In the genomic region with DNA sequence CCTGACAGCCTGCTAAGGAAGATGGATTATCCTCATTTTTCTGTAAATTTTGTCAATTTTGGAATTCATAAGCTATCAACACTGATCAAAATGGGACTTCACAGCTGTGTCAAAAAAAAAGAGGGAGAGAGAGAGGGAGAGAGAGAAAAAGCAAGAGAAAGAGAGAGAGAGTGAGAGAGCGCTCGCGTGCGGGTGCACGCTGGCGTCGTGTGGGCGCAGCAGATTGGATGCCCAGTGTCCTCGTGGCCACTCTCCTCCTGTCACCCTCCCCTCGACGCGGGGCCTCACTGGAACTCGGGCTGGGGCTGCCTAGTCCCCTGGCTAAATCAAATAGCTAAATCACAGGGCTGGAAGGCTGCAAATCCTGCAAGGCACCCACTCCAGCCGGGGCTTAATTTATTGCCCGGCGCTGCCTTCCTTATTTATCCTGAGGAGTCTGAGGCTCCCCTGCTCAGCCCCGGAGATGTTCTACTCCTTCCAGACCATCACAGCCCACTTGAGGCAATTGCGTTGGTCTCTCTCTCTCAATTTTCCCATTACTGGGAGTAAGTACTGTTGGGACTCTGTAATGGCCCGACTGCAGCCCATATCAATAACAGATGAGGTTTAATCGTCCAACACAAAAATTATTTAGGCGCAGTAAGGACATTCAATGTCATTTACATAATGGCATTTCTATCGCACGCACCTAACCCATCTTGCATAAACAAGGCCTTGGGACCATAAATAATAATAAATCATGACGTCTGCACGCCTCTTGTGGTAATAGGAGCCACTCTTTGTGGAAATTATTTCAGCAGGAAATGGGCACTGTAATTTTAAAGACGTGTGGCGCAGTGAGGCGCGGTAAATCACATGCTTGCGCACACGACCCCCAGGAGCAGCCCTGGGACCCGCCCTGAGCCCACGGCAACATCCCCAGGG, we compare ENCODE assay signal across 18 cellular contexts.
A peak's percentile ranks its signal among the peaks of the same experiment; 100 is the strongest.
DNase-seq lines count a peak whose midpoint lies in the region; ATAC-seq and TF ChIP-seq lines count a peak whose summit lies in the region.
"Had no signal": no experiment of that assay in that cellular context is flagged by ENCODE, and none has a peak within 500 bp of the region (broad histone marks: within the 10 kb centered on the region; RNA-seq: fewer than 3 reads in every experiment).

No MANE protein-coding gene starts in this region.

- H3K27ac ChIP-seq in BLaER1 (no peak overlapping the region), HEK293 (ENCODE audit: extremely low read depth, low read depth, low read length) (no peak overlapping the region)
- H3K27ac ChIP-seq: KMS-11, SK-N-MC had no signal

- peaks cover 2% of the 10 kb centered on the region for H3K36me3 Mint-ChIP-seq in T-helper 17 cell (ENCODE audit: low read depth)
- peaks cover 40% of the 10 kb centered on the region for H3K36me3 Mint-ChIP-seq in memory B cell
- no peaks in the 10 kb centered on the region for H3K36me3 Mint-ChIP-seq in MCF 10A (ENCODE audit: insufficient read depth, unreplicated experiment)
- H3K36me3 Mint-ChIP-seq: T-cell had no signal

- no peaks in the 10 kb centered on the region for H3K9me3 ChIP-seq in BLaER1
- no peaks in the 10 kb centered on the region for H3K9me3 ChIP-seq in HEK293 (ENCODE audit: control insufficient read depth, insufficient read depth, low read depth, low read length)
- no peaks in the 10 kb centered on the region for H3K9me3 ChIP-seq in T-helper 17 cell (ENCODE audit: control insufficient read depth, low read length, poor library complexity, severe bottlenecking)
- H3K9me3 ChIP-seq: MG63 had no signal

- POLR2A ChIA-PET in HEK293 (lab: Yijun Ruan, JAX) = interaction anchor here (0.7 to 1.3 kb wide), 2 partner anchors 15 to 27 kb away, joined by 3 to 4 read pairs; no protein-coding TSS in a partner anchor
- POLR2A ChIA-PET in MCF 10A (lab: Yijun Ruan, JAX) = no interaction called here

- H3K36me3 ChIP-seq in BLaER1 = peaks cover 98% of the 10 kb centered on the region
- H3K36me3 ChIP-seq in HEK293 (ENCODE audit: control insufficient read depth in 2 of 2, insufficient read depth in 1 of 2, low read length in 2 of 2) = no peaks in the 10 kb centered on the region
- H3K36me3 ChIP-seq: MG63 had no signal

- CTCF ChIA-PET in HEK293 (lab: Yijun Ruan, JAX) (no interaction called here), MCF 10A (lab: Yijun Ruan, JAX) (no interaction called here)

- no peaks in the 10 kb centered on the region for H3K27me3 ChIP-seq in BLaER1
- H3K27me3 ChIP-seq: MG63 had no signal

- TF ChIP-seq CTCF in HEK293 (tag by site-specific recombination; IDR thresholded peaks at IDR 0.05) (no peak), MCF 10A (IDR thresholded peaks at IDR 0.05; ENCODE audit: unreplicated experiment) (no peak)

- peak overlapping the region; percentile 44; the same call in 1 of the 2 replicates for H3K4me2 ChIP-seq in BLaER1
- H3K4me2 ChIP-seq: KMS-11 had no signal

- no peak overlapping the region for H3K4me3 ChIP-seq in BLaER1
- no peak overlapping the region for H3K4me3 ChIP-seq in HEK293 (ENCODE audit: low read depth, low read length)
- H3K4me3 ChIP-seq: MG63, SK-N-MC had no signal

- no peaks in the 10 kb centered on the region for H3K9me3 Mint-ChIP-seq in memory B cell
- no peaks in the 10 kb centered on the region for H3K9me3 Mint-ChIP-seq in MCF 10A (ENCODE audit: unreplicated experiment)
- H3K9me3 Mint-ChIP-seq: CD4-positive, alpha-beta T cell; HFFc6; T-cell had no signal

- H4K20me1 ChIP-seq in BLaER1 = peaks cover 100% of the 10 kb centered on the region

- H3K27me3 Mint-ChIP-seq in T-helper 17 cell (peaks cover 54% of the 10 kb centered on the region), memory B cell (no peaks in the 10 kb centered on the region), MCF 10A (ENCODE audit: insufficient read depth, unreplicated experiment) (no peaks in the 10 kb centered on the region)

- BruUV-seq in MCF 10A (replicated peaks; lab: Mats Ljungman, UMichigan) = no TSS peak

- DNase-seq in T-helper 17 cell (no peak), memory B cell (ENCODE audit: low spot score in 2 of 2) (no peak), germinal center (ENCODE audit: low spot score) (no peak), GM03348 (ENCODE audit: low spot score) (no peak), MCF 10A (ENCODE audit: unreplicated experiment) (no peak)
- DNase-seq: CD4-positive, alpha-beta T cell; DND-41; GDM1; HFFc6; MG63; NCI-H1092 treated with DMSO at 0.1 percent for 48 hours; NCI-H2029 treated with DMSO at 0.1 percent for 48 hours; T-cell had no signal

- no peak overlapping the region for H3K4me3 Mint-ChIP-seq in T-helper 17 cell
- peak overlapping the region; percentile 8 for H3K4me3 Mint-ChIP-seq in memory B cell
- no peak overlapping the region for H3K4me3 Mint-ChIP-seq in MCF 10A (ENCODE audit: unreplicated experiment)
- H3K4me3 Mint-ChIP-seq: CD4-positive, alpha-beta T cell; HFFc6; T-cell had no signal

- peaks cover 15% of the 10 kb centered on the region for H3K4me1 Mint-ChIP-seq in T-helper 17 cell
- peaks cover 71% of the 10 kb centered on the region for H3K4me1 Mint-ChIP-seq in memory B cell
- peaks cover 10% of the 10 kb centered on the region for H3K4me1 Mint-ChIP-seq in MCF 10A (ENCODE audit: insufficient read depth, unreplicated experiment)
- H3K4me1 Mint-ChIP-seq: T-cell had no signal

- H3K4me1 ChIP-seq in BLaER1 (peaks cover 12% of the 10 kb centered on the region), HEK293 (ENCODE audit: control insufficient read depth, insufficient read depth, low read length) (peaks cover 4% of the 10 kb centered on the region)

- no peak overlapping the region for H3K9ac ChIP-seq in BLaER1
- H3K9ac ChIP-seq: KMS-11 had no signal

- ATAC-seq in T-helper 17 cell (no peak), memory B cell (ENCODE audit: low read depth) (no peak), HG03469 (IDR thresholded peaks at IDR 0.05; ENCODE audit: unreplicated experiment) (no peak)
- ATAC-seq: T-cell had no signal

- peak overlapping the region; percentile 37 for H3K27ac Mint-ChIP-seq in T-helper 17 cell
- H3K27ac Mint-ChIP-seq in memory B cell = peak overlapping the region; percentile 84
- H3K27ac Mint-ChIP-seq in MCF 10A (ENCODE audit: low read depth, unreplicated experiment) = no peak overlapping the region
- H3K27ac Mint-ChIP-seq: CD4-positive, alpha-beta T cell; HFFc6; T-cell had no signal

- intact Hi-C loops in MCF 10A (cut with micrococcal nuclease) = no loop called here

TF ChIP-seq in HEK293, 187 proteins besides CTCF, POLR2A, EP300 and RAD21 (continues in another document):
- TF ChIP-seq ZNF596 (tag by site-specific recombination; IDR thresholded peaks at IDR 0.05) (peak; percentile 81), ZIC2 (tag by site-specific recombination; IDR thresholded peaks at IDR 0.05) (peak; percentile 54), RBAK (tag by site-specific recombination; IDR thresholded peaks at IDR 0.05) (no peak), TRIM28 (IDR thresholded peaks at IDR 0.05; ENCODE audit: borderline replicate concordance, low read length) (no peak), ZNF2 (tag by site-specific recombination; IDR thresholded peaks at IDR 0.05) (0 out of 2 replicates have a peak, but pooled peaks have one; percentile 33), ZNF76 (tag by site-specific recombination; IDR thresholded peaks at IDR 0.05; ENCODE audit: borderline replicate concordance, low read depth) (peak; percentile 42; the same call in 1 of the 2 replicates), SP7 (tag by site-specific recombination; IDR thresholded peaks at IDR 0.05) (peak; percentile 87)
- TF ChIP-seq, protein P1, sequence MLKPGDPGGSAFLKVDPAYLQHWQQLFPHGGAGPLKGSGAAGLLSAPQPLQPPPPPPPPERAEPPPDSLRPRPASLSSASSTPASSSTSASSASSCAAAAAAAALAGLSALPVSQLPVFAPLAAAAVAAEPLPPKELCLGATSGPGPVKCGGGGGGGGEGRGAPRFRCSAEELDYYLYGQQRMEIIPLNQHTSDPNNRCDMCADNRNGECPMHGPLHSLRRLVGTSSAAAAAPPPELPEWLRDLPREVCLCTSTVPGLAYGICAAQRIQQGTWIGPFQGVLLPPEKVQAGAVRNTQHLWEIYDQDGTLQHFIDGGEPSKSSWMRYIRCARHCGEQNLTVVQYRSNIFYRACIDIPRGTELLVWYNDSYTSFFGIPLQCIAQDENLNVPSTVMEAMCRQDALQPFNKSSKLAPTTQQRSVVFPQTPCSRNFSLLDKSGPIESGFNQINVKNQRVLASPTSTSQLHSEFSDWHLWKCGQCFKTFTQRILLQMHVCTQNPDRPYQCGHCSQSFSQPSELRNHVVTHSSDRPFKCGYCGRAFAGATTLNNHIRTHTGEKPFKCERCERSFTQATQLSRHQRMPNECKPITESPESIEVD (tag by site-specific recombination; IDR thresholded peaks at IDR 0.05) = peak; percentile 53
- TF ChIP-seq, protein P2, sequence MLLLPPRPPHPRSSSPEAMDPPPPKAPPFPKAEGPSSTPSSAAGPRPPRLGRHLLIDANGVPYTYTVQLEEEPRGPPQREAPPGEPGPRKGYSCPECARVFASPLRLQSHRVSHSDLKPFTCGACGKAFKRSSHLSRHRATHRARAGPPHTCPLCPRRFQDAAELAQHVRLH (tag by site-specific recombination; IDR thresholded peaks at IDR 0.05) = no peak
- TF ChIP-seq, protein P3, sequence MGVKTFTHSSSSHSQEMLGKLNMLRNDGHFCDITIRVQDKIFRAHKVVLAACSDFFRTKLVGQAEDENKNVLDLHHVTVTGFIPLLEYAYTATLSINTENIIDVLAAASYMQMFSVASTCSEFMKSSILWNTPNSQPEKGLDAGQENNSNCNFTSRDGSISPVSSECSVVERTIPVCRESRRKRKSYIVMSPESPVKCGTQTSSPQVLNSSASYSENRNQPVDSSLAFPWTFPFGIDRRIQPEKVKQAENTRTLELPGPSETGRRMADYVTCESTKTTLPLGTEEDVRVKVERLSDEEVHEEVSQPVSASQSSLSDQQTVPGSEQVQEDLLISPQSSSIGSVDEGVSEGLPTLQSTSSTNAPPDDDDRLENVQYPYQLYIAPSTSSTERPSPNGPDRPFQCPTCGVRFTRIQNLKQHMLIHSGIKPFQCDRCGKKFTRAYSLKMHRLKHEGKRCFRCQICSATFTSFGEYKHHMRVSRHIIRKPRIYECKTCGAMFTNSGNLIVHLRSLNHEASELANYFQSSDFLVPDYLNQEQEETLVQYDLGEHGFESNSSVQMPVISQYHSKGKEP (tag by site-specific recombination; IDR thresholded peaks at IDR 0.05) = 0 out of 2 replicates have a peak, but pooled peaks have one; percentile 29
- TF ChIP-seq, protein P4, sequence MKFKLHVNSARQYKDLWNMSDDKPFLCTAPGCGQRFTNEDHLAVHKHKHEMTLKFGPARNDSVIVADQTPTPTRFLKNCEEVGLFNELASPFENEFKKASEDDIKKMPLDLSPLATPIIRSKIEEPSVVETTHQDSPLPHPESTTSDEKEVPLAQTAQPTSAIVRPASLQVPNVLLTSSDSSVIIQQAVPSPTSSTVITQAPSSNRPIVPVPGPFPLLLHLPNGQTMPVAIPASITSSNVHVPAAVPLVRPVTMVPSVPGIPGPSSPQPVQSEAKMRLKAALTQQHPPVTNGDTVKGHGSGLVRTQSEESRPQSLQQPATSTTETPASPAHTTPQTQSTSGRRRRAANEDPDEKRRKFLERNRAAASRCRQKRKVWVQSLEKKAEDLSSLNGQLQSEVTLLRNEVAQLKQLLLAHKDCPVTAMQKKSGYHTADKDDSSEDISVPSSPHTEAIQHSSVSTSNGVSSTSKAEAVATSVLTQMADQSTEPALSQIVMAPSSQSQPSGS (tag by site-specific recombination; IDR thresholded peaks at IDR 0.05; ENCODE audit: low read depth) = peak; percentile 40; the same call in 1 of the 2 replicates
